In the genomic region with DNA sequence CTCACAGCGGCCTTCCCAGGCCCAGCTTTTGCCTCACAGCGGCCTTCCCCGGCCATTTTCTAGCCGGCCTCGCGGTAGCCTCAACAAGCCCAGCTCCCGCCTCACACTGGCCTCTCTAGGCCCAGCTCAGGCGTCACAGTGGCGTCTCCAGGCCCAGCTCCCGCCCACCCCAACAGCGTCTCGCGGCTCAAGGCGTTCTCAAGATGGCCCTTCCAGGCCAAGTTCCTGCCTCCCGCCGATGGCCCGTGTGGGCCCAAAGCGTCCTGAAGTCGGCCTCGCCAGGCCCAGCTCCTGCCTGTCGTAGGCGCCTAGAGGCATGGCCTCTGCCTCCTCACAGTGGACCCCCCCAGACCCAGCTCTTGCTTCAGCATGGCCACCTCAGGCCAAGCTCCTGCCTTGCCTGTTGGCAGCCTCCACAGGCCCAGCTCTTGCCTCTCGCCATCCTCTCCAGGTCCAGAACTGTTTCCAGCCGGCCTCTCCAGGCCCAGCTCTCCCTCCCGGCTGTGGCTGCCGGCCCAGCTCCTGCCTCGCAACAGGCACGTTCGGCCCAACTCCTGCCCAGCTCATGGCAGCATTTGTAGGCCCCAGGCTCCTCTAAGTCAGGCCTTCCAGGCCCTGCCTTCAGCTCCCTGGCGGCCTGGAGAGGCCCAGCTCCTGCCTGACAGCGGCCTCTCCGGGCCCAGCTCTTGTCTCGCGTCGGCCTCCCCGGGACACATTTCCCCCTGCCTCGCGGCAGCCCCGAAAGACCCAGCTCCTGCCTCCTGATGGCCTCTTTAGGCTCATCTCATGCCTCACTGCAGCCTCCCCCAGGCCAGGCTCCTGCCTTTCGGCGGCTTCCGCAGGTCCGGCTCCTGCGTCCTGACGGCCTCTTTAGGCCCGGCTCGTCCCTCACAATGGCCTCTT, we compare ENCODE assay signal across 1 cellular context.
TF ChIP-seq lines count a peak whose summit lies in the region.

No MANE protein-coding gene starts in this region.

TF ChIP-seq in WTC11, 78 proteins besides CTCF, POLR2A, EP300 and RAD21 (continued from another document):
- TF ChIP-seq HMGXB4 (CRISPR knock-in tag; IDR thresholded peaks at IDR 0.05) (no peak), GABPB1 (CRISPR knock-in tag; IDR thresholded peaks at IDR 0.05) (no peak), ZNF532 (CRISPR knock-in tag; IDR thresholded peaks at IDR 0.05; ENCODE audit: borderline replicate concordance) (no peak), FOXP4 (CRISPR knock-in tag; IDR thresholded peaks at IDR 0.05) (no peak), TEAD4 (CRISPR knock-in tag; IDR thresholded peaks at IDR 0.05) (no peak), ATF1 (CRISPR knock-in tag; IDR thresholded peaks at IDR 0.05) (no peak), ZNF512 (CRISPR knock-in tag; IDR thresholded peaks at IDR 0.05; ENCODE audit: borderline replicate concordance) (no peak)
